In genomic region chr11:91851908-91852307, GRCh38 we compare ENCODE assay signal across 1 cellular context.
TF ChIP-seq lines count a peak whose summit lies in the region.

No MANE protein-coding gene starts in this region.

TF ChIP-seq in GM23338, 12 proteins besides CTCF, POLR2A, EP300 and RAD21 (continued from another document):
- TF ChIP-seq REST (IDR thresholded peaks at IDR 0.05; ENCODE audit: unreplicated experiment) (no peak), EZH2phosphoT487 (IDR thresholded peaks at IDR 0.05; ENCODE audit: unreplicated experiment) (no peak), ETS1 (IDR thresholded peaks at IDR 0.05) (no peak), STAT1 (IDR thresholded peaks at IDR 0.05; ENCODE audit: unreplicated experiment) (no peak), NANOG (IDR thresholded peaks at IDR 0.05; ENCODE audit: borderline replicate concordance) (no peak), CREB1 (CRISPR knock-in tag; IDR thresholded peaks at IDR 0.05; ENCODE audit: low read depth) (no peak), ZNF462 (CRISPR knock-in tag; IDR thresholded peaks at IDR 0.05) (no peak), ZNF114 (CRISPR knock-in tag; IDR thresholded peaks at IDR 0.05) (no peak)
